10 cellular contexts compared by ENCODE assay signal in genomic region chrX:72713130-72713529, GRCh38. TPM values are rescaled to one million over a fixed set of nuclear protein-coding genes. Genes with fewer than 3 reads are reported as not detected.
DNase-seq lines count a peak whose midpoint lies in the region; ATAC-seq and TF ChIP-seq lines count a peak whose summit lies in the region.
"Had no signal": no experiment of that assay in that cellular context is flagged by ENCODE, and none has a peak within 500 bp of the region (broad histone marks: within the 10 kb centered on the region; RNA-seq: fewer than 3 reads in every experiment).

No MANE protein-coding gene starts in this region.

- peaks cover 10% of the 10 kb centered on the region for H3K4me1 Mint-ChIP-seq in CD4-positive, alpha-beta T cell (ENCODE audit: low read depth)
- H3K4me1 Mint-ChIP-seq in neural crest cell = peaks cover 25% of the 10 kb centered on the region

- intact Hi-C loops in CD4-positive, alpha-beta T cell (cut with DNase I, micrococcal nuclease) = no loop called here

- H3K27me3 Mint-ChIP-seq in CD4-positive, alpha-beta T cell = peaks cover 16% of the 10 kb centered on the region
- no peaks in the 10 kb centered on the region for H3K27me3 Mint-ChIP-seq in neural crest cell (ENCODE audit: low read depth)

- POLR2A ChIA-PET in CD4-positive, alpha-beta T cell (lab: Charles Lee) = no interaction called here

- H3K9me3 ChIP-seq in CD4-positive, alpha-beta T cell (ENCODE audit: control insufficient read depth, low read length) = no peaks in the 10 kb centered on the region
- H3K9me3 ChIP-seq: SJCRH30 had no signal

- peak overlapping the region; percentile 67 for H3K4me3 Mint-ChIP-seq in CD4-positive, alpha-beta T cell
- H3K4me3 Mint-ChIP-seq in neural crest cell = peak overlapping the region; percentile 84

- H3K4me3 ChIP-seq in Jurkat, Clone E6-1 (ENCODE audit: low read length) = peak overlapping the region; percentile 57; the same call in 1 of the 2 replicates
- H3K4me3 ChIP-seq: SJCRH30 had no signal

- no peaks in the 10 kb centered on the region for H3K9me3 Mint-ChIP-seq in CD4-positive, alpha-beta T cell
- no peaks in the 10 kb centered on the region for H3K9me3 Mint-ChIP-seq in neural crest cell
- H3K9me3 Mint-ChIP-seq: dendritic cell treated with granulocyte-macrophage colony-stimulating factor and Interleukin-4, amounts not matched to agents 40 ng/mL and 50 ng/mL, for 4 days had no signal

- no peaks in the 10 kb centered on the region for H3K36me3 Mint-ChIP-seq in CD4-positive, alpha-beta T cell (ENCODE audit: low read depth)
- H3K36me3 Mint-ChIP-seq in neural crest cell (ENCODE audit: low read depth) = peaks cover 3% of the 10 kb centered on the region

- DNase-seq in CD4-positive, alpha-beta T cell = no peak
- DNase-seq in Jurkat, Clone E6-1 (ENCODE audit: low read depth, low spot score) = no peak
- DNase-seq in cerebellar cortex (ENCODE audit: low spot score) (peak; percentile 4), neural crest cell (ENCODE audit: low read depth, low spot score) (no peak), retina (no peak), A172 (ENCODE audit: low spot score) (no peak), NCI-H510A (lab: John Stamatoyannopoulos, UW) (no peak), GM19238 (ENCODE audit: insufficient read length, low spot score) (no peak)
- DNase-seq: SJCRH30 had no signal

- H3K27ac Mint-ChIP-seq in CD4-positive, alpha-beta T cell = no peak overlapping the region
- H3K27ac Mint-ChIP-seq in neural crest cell (ENCODE audit: unreplicated experiment) = no peak overlapping the region
- H3K27ac Mint-ChIP-seq: dendritic cell treated with granulocyte-macrophage colony-stimulating factor and Interleukin-4, amounts not matched to agents 40 ng/mL and 50 ng/mL, for 4 days had no signal

- no peak for TF ChIP-seq CTCF in CD4-positive, alpha-beta T cell (IDR thresholded peaks at IDR 0.05)
- no peak for TF ChIP-seq CTCF in neural crest cell (conservative IDR thresholded peaks at IDR 0.05)

- CTCF ChIA-PET in CD4-positive, alpha-beta T cell (lab: Charles Lee) = no interaction called here

- no peak overlapping the region for H3K27ac ChIP-seq in CD4-positive, alpha-beta T cell (ENCODE audit: low read depth, low read length)
- H3K27ac ChIP-seq: SJCRH30 had no signal

- H3K27me3 ChIP-seq in CD4-positive, alpha-beta T cell (ENCODE audit: control insufficient read depth, insufficient read depth, low read length) = no peaks in the 10 kb centered on the region
- H3K27me3 ChIP-seq: SJCRH30 had no signal

- no peak for ATAC-seq in CD4-positive, alpha-beta T cell (ENCODE audit: poor library complexity)

RNA-seq across cellular contexts. Expression of gene PHKA1, which starts 1.0 kb away (rescaled TPM):
- under 1 TPM; 0.39 to 0.63 TPM for total RNA-seq in CD4-positive, alpha-beta T cell
- 12.1 TPM for polyA plus RNA-seq in Jurkat, Clone E6-1 (2012; ENCODE audit: insufficient read depth, insufficient read length)
- 10.1 and 10.2 TPM in 2 replicates for total RNA-seq in neural crest cell
- 7.5 and 7.9 TPM in 2 replicates for total RNA-seq in A172 (2014; rRNA removed; shearing (Covaris generic))
- total RNA-seq: SJCRH30 had no signal
